In the genomic region with DNA sequence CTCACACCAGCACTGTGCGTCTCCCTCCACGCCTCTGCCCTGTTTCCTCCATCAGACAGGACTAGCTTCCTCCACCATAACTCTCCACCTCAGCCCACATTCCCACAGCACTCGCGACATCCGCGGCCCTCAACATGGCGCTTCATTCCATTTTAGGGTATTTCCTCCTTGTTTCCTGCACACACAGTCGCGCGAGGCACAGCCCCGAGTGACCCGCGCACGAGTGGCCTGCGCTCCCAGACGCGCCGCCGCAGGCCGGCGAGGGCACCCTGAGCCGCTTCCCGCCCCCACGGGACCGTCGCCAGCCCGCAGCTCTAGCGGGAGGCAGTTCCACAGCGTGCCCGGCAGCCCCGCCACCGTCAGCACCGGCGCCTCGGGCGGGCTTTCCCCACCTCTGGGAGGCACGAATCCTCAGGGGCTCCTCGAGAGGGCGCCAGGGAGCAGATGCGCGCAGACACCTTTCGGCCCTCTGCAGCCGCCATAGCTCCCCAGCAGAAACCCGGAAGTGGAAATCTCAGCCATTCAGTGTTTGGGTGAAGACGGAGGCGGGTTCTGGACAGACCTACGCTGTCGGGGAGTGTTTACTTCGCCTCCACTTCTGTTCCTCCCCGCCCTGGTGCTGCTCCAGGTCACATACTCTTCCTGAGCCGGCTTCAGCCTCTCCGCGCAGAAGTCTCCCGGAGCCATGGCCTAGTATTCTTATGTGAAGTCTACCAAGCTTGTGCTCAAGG, we compare ENCODE assay signal across 8 cellular contexts.
DNase-seq lines count a peak whose midpoint lies in the region; ATAC-seq and TF ChIP-seq lines count a peak whose summit lies in the region.
"Not testable (repeated sequence)": the region's sequence is repeated elsewhere in the genome, so short reads cannot be mapped to it uniquely, and the experiment has no call there.

No MANE protein-coding gene starts in this region.

- H3K27ac ChIP-seq in VCaP (peak overlapping the region; percentile 84), body of pancreas (peak overlapping the region; percentile 70 to 92 (median 90)), left ventricle myocardium inferior (replicated peaks) (peak overlapping the region; percentile 93), osteoblast (ENCODE audit: low read depth, low read length) (peak overlapping the region; percentile 77)

- peaks cover 17 to 27% of the 10 kb centered on the region in 2 donors for H3K36me3 Mint-ChIP-seq in stimulated activated naive B cell treated with anti-CD40 and anti-IgM and Interleukin-4, amounts not matched to agents 10 μg/mL and 1 μg/mL and 100 μg/mL, for 72 hours

- H3K27me3 ChIP-seq in body of pancreas; left ventricle myocardium inferior (ENCODE audit: low read depth); osteoblast (ENCODE audit: insufficient read depth, low read length): not testable (repeated sequence)

- peaks cover 12% of the 10 kb centered on the region for H3K79me2 ChIP-seq in osteoblast (ENCODE audit: insufficient read depth, low read length)

- peak overlapping the region; percentile 98 for H2AFZ ChIP-seq in osteoblast (ENCODE audit: low read length)

- H3K4me2 ChIP-seq in osteoblast (ENCODE audit: insufficient read depth, low read length) = peak overlapping the region; percentile 83

- peaks cover 25% of the 10 kb centered on the region for H3K4me1 ChIP-seq in body of pancreas
- H3K4me1 ChIP-seq in left ventricle myocardium inferior = peaks cover 60% of the 10 kb centered on the region
- H3K4me1 ChIP-seq in osteoblast (ENCODE audit: insufficient read depth, low read length) = not testable (repeated sequence)

- H3K4me3 ChIP-seq in body of pancreas = peak overlapping the region; percentile 76 to 90
- peak overlapping the region; percentile 80 for H3K4me3 ChIP-seq in left ventricle myocardium inferior
- peak overlapping the region; percentile 88 for H3K4me3 ChIP-seq in osteoblast (ENCODE audit: insufficient read depth, low read length)

- peak; percentile 100 for ATAC-seq in GM21447 (IDR thresholded peaks at IDR 0.05; ENCODE audit: unreplicated experiment)
- ATAC-seq in HG03558 (IDR thresholded peaks at IDR 0.05; ENCODE audit: extremely low read depth, unreplicated experiment) = peak; percentile 99
- peak; percentile 100 for ATAC-seq in body of pancreas
- ATAC-seq in stimulated activated naive B cell treated with anti-CD40 and anti-IgM and Interleukin-4, amounts not matched to agents 10 μg/mL and 1 μg/mL and 100 μg/mL, for 72 hours (replicated peaks) = peak; percentile 98 to 99

- not testable (repeated sequence) for H3K27me3 Mint-ChIP-seq in stimulated activated naive B cell treated with anti-CD40 and anti-IgM and Interleukin-4, amounts not matched to agents 10 μg/mL and 1 μg/mL and 100 μg/mL, for 72 hours

- H3K36me3 ChIP-seq in body of pancreas (replicated peaks in 1 of 2; ENCODE audit: insufficient read depth in 1 of 2, low read depth in 2 of 2); osteoblast (ENCODE audit: insufficient read depth, low read length): not testable (repeated sequence)
- peaks cover 16% of the 10 kb centered on the region for H3K36me3 ChIP-seq in left ventricle myocardium inferior

- WGBS in body of pancreas, 2 donors = 7 to 16% methylated on average over 53 to 54 of the region's 54 CpGs

- H3K9me3 ChIP-seq in body of pancreas; left ventricle myocardium inferior (replicated peaks); osteoblast (ENCODE audit: low read depth, low read length): not testable (repeated sequence)

- intact Hi-C loops in body of pancreas (cut with DNase I); left ventricle myocardium inferior (cut with micrococcal nuclease): not testable (repeated sequence)

- TF ChIP-seq CTCF in VCaP (conservative IDR thresholded peaks at IDR 0.05) (peak; percentile 90), body of pancreas (IDR thresholded peaks at IDR 0.05) (peak; percentile 66 to 99 (median 92)), left ventricle myocardium inferior (IDR thresholded peaks at IDR 0.05; ENCODE audit: borderline replicate concordance) (peak; percentile 98), osteoblast (IDR thresholded peaks at IDR 0.05; ENCODE audit: extremely low read depth, low read depth, low read length) (peak; percentile 90)

- not testable (repeated sequence) for H3K9me3 Mint-ChIP-seq in stimulated activated naive B cell treated with anti-CD40 and anti-IgM and Interleukin-4, amounts not matched to agents 10 μg/mL and 1 μg/mL and 100 μg/mL, for 72 hours

- not testable (repeated sequence) for H3K27ac Mint-ChIP-seq in stimulated activated naive B cell treated with anti-CD40 and anti-IgM and Interleukin-4, amounts not matched to agents 10 μg/mL and 1 μg/mL and 100 μg/mL, for 72 hours

- H4K20me1 ChIP-seq in osteoblast (ENCODE audit: insufficient read depth, low read length) = not testable (repeated sequence)

- not testable (repeated sequence) for H3K4me3 Mint-ChIP-seq in stimulated activated naive B cell treated with anti-CD40 and anti-IgM and Interleukin-4, amounts not matched to agents 10 μg/mL and 1 μg/mL and 100 μg/mL, for 72 hours

- DNase-seq in EH (ENCODE audit: low read depth) (peak; percentile 99), body of pancreas (peak; percentile 97 to 99 (median 98)), left ventricle myocardium inferior (peak; percentile 98), osteoblast (ENCODE audit: insufficient read length, low spot score, missing footprints) (peak; percentile 94)
- peak; percentile 99 for DNase-seq in stimulated activated naive B cell treated with anti-CD40 and anti-IgM and Interleukin-4, amounts not matched to agents 10 μg/mL and 1 μg/mL and 100 μg/mL, for 72 hours

- peak; percentile 72 to 88 (median 86) for TF ChIP-seq POLR2A in body of pancreas (IDR thresholded peaks at IDR 0.05)

- peaks cover 19 to 25% of the 10 kb centered on the region in 2 donors for H3K4me1 Mint-ChIP-seq in stimulated activated naive B cell treated with anti-CD40 and anti-IgM and Interleukin-4, amounts not matched to agents 10 μg/mL and 1 μg/mL and 100 μg/mL, for 72 hours

Comparison
In these comparisons a context has a peak if more than half of its experiments do, and no peak if none do; other contexts are left out.
1. Peak in every context shown above with its lines: DNase-seq, ATAC-seq, H3K4me3 ChIP-seq and H3K27ac ChIP-seq.